Comparison of ENCODE assay signal across 15 cellular contexts in the genomic region with DNA sequence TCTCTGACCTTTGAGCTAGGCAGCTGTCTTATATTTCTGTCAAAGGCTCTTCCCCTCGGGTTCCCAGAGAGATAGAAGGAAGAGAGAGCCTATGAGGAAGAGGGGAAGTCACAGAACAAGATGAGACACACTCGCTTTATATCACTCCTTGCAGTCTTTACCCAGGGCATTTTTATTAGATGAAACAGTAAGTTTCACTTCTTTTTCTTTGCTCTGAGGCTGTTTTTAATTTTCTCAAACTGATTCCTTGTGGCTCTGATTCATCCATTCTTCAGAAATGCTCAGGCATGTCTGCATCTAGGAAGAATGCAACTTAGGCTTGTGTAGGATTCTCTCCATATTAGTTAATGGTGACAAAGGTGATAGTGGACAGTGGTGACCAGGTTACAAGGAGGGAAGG.
DNase-seq lines count a peak whose midpoint lies in the region; ATAC-seq and TF ChIP-seq lines count a peak whose summit lies in the region.
"Had no signal": no experiment of that assay in that cellular context is flagged by ENCODE, and none has a peak within 500 bp of the region (broad histone marks: within the 10 kb centered on the region; RNA-seq: fewer than 3 reads in every experiment).

No MANE protein-coding gene starts in this region.

- H3K9me3 ChIP-seq in skeletal muscle satellite cell (replicated peaks; ENCODE audit: low read length) (no peaks in the 10 kb centered on the region), MM.1S (replicated peaks; ENCODE audit: insufficient read depth, low read length) (no peaks in the 10 kb centered on the region)
- H3K9me3 ChIP-seq: upper lobe of right lung had no signal

- H3K36me3 ChIP-seq in GM23338 (ENCODE audit: insufficient read depth) (no peaks in the 10 kb centered on the region), skeletal muscle satellite cell (ENCODE audit: insufficient read depth, low read length) (no peaks in the 10 kb centered on the region), MM.1S (replicated peaks; ENCODE audit: insufficient read depth, low read length) (no peaks in the 10 kb centered on the region)
- H3K36me3 ChIP-seq: upper lobe of right lung had no signal

- H3K79me2 ChIP-seq in GM23338 (replicated peaks; ENCODE audit: insufficient read depth) = no peaks in the 10 kb centered on the region
- no peaks in the 10 kb centered on the region for H3K79me2 ChIP-seq in MM.1S (ENCODE audit: low read length)

- H3K4me3 ChIP-seq in GM23338 = no peak overlapping the region
- no peak overlapping the region for H3K4me3 ChIP-seq in epithelial cell of proximal tubule (ENCODE audit: low read depth, low read length)
- peak overlapping the region; percentile 43 for H3K4me3 ChIP-seq in skeletal muscle satellite cell (ENCODE audit: low read length)
- no peak overlapping the region for H3K4me3 ChIP-seq in MM.1S (ENCODE audit: low read length)
- H3K4me3 ChIP-seq: upper lobe of right lung had no signal

- TF ChIP-seq CTCF in GM23338 (conservative IDR thresholded peaks at IDR 0.05; ENCODE audit: low read depth in 2 of 2) = no peak
- no peak for TF ChIP-seq CTCF in epithelial cell of proximal tubule (conservative IDR thresholded peaks at IDR 0.05; ENCODE audit: low read depth, low read length)
- no peak for TF ChIP-seq CTCF in MM.1S (IDR thresholded peaks at IDR 0.05; ENCODE audit: low read length)

- H3K27ac ChIP-seq in GM23338 (ENCODE audit: low read depth) = no peak overlapping the region
- no peak overlapping the region for H3K27ac ChIP-seq in MM.1S (ENCODE audit: low read length)
- H3K27ac ChIP-seq: upper lobe of right lung had no signal

- no peaks in the 10 kb centered on the region for H3K27me3 ChIP-seq in GM23338 (ENCODE audit: insufficient read depth)
- H3K27me3 ChIP-seq in skeletal muscle satellite cell (ENCODE audit: control insufficient read depth, insufficient read depth, low read length) = no peaks in the 10 kb centered on the region
- H3K27me3 ChIP-seq in MM.1S (replicated peaks; ENCODE audit: insufficient read depth, low read length) = no peaks in the 10 kb centered on the region
- H3K27me3 ChIP-seq: upper lobe of right lung had no signal

- no peak for TF ChIP-seq POLR2A in erythroblast (IDR thresholded peaks at IDR 0.05; ENCODE audit: low read length)

- no peaks in the 10 kb centered on the region for H3K4me1 ChIP-seq in GM23338 (ENCODE audit: insufficient read depth)
- peaks cover 21% of the 10 kb centered on the region for H3K4me1 ChIP-seq in skeletal muscle satellite cell (ENCODE audit: control insufficient read depth, insufficient read depth, low read length)
- peaks cover 14% of the 10 kb centered on the region for H3K4me1 ChIP-seq in MM.1S (ENCODE audit: low read length)
- H3K4me1 ChIP-seq: upper lobe of right lung had no signal

- H3K27ac Mint-ChIP-seq in GM23338 = no peak overlapping the region
- H3K27ac Mint-ChIP-seq: progenitor cell of endocrine pancreas, WTC11 had no signal

- H3K9ac ChIP-seq in skeletal muscle satellite cell (ENCODE audit: low read depth, low read length) (peak overlapping the region; percentile 49), MM.1S (ENCODE audit: low read length) (no peak overlapping the region)

- H2AFZ ChIP-seq in GM23338 (0 out of 2 replicates have a peak overlapping the region, but pooled peaks have one; percentile 54), MM.1S (ENCODE audit: low read length) (no peak overlapping the region)

- no peak overlapping the region for H3K4me3 Mint-ChIP-seq in GM23338
- H3K4me3 Mint-ChIP-seq: WTC11 had no signal

- H4K20me1 ChIP-seq in GM23338 (replicated peaks; ENCODE audit: insufficient read depth) (no peaks in the 10 kb centered on the region), MM.1S (ENCODE audit: insufficient read depth, low read length) (no peaks in the 10 kb centered on the region)

- H3K27me3 Mint-ChIP-seq in GM23338 (ENCODE audit: insufficient read depth, low read depth, poor library complexity) = peaks cover 3% of the 10 kb centered on the region
- H3K27me3 Mint-ChIP-seq: progenitor cell of endocrine pancreas had no signal

- no peak overlapping the region for H3K4me2 ChIP-seq in GM23338
- peak overlapping the region; percentile 70 for H3K4me2 ChIP-seq in skeletal muscle satellite cell (ENCODE audit: low read length)
- H3K4me2 ChIP-seq in MM.1S (ENCODE audit: low read depth, low read length) = no peak overlapping the region

- no peaks in the 10 kb centered on the region for H3K9me2 ChIP-seq in GM23338 (ENCODE audit: insufficient read depth)
- no peaks in the 10 kb centered on the region for H3K9me2 ChIP-seq in MM.1S (replicated peaks; ENCODE audit: insufficient read depth, low read length)

- H3K4me1 Mint-ChIP-seq in GM23338 = no peaks in the 10 kb centered on the region
- H3K4me1 Mint-ChIP-seq: WTC11 had no signal

- H3K9me3 Mint-ChIP-seq in GM23338 = no peaks in the 10 kb centered on the region
- H3K9me3 Mint-ChIP-seq: WTC11 had no signal

- H3F3A ChIP-seq in GM23338 (replicated peaks; ENCODE audit: low read depth) = no peaks in the 10 kb centered on the region
- no peaks in the 10 kb centered on the region for H3F3A ChIP-seq in MM.1S (ENCODE audit: insufficient read depth, low read length)

- H3K36me3 Mint-ChIP-seq in GM23338 (ENCODE audit: low read depth) = no peaks in the 10 kb centered on the region
- H3K36me3 Mint-ChIP-seq: WTC11 had no signal

- DNase-seq in GM23338 (ENCODE audit: low spot score) (no peak), RPMI8226 (peak; percentile 20), epithelial cell of proximal tubule (ENCODE audit: low read depth) (peak; percentile 39), MM.1S (no peak), erythroblast (lab: John Stamatoyannopoulos, UW) (no peak), SHP77 treated with DMSO at 0.1 percent for 48 hours (lab: John Stamatoyannopoulos, UW) (no peak)
- DNase-seq: activated naive CD4-positive, alpha-beta T cell; DMS79; effector memory CD4-positive, alpha-beta T cell; Karpas-422; upper lobe of right lung had no signal

- no peak for ATAC-seq in GM23338
- no peak for ATAC-seq in GM18867 (IDR thresholded peaks at IDR 0.05; ENCODE audit: unreplicated experiment)

TF ChIP-seq in GM23338, 12 proteins besides CTCF, POLR2A, EP300 and RAD21 (continues in another document):
- TF ChIP-seq NANOG (IDR thresholded peaks at IDR 0.05; ENCODE audit: borderline replicate concordance) (no peak), ZNF114 (CRISPR knock-in tag; IDR thresholded peaks at IDR 0.05) (no peak), STAT1 (IDR thresholded peaks at IDR 0.05; ENCODE audit: unreplicated experiment) (no peak), POLR2AphosphoS5 (IDR thresholded peaks at IDR 0.05; ENCODE audit: low read depth) (no peak), CREB1 (CRISPR knock-in tag; IDR thresholded peaks at IDR 0.05; ENCODE audit: low read depth) (no peak), EZH2 (IDR thresholded peaks at IDR 0.05; ENCODE audit: low read depth, unreplicated experiment) (no peak)
- TF ChIP-seq, protein P1, sequence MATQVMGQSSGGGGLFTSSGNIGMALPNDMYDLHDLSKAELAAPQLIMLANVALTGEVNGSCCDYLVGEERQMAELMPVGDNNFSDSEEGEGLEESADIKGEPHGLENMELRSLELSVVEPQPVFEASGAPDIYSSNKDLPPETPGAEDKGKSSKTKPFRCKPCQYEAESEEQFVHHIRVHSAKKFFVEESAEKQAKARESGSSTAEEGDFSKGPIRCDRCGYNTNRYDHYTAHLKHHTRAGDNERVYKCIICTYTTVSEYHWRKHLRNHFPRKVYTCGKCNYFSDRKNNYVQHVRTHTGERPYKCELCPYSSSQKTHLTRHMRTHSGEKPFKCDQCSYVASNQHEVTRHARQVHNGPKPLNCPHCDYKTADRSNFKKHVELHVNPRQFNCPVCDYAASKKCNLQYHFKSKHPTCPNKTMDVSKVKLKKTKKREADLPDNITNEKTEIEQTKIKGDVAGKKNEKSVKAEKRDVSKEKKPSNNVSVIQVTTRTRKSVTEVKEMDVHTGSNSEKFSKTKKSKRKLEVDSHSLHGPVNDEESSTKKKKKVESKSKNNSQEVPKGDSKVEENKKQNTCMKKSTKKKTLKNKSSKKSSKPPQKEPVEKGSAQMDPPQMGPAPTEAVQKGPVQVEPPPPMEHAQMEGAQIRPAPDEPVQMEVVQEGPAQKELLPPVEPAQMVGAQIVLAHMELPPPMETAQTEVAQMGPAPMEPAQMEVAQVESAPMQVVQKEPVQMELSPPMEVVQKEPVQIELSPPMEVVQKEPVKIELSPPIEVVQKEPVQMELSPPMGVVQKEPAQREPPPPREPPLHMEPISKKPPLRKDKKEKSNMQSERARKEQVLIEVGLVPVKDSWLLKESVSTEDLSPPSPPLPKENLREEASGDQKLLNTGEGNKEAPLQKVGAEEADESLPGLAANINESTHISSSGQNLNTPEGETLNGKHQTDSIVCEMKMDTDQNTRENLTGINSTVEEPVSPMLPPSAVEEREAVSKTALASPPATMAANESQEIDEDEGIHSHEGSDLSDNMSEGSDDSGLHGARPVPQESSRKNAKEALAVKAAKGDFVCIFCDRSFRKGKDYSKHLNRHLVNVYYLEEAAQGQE (IDR thresholded peaks at IDR 0.05; ENCODE audit: unreplicated experiment) = no peak

Comparison
In these comparisons a context has a peak if more than half of its experiments do, and no peak if none do; other contexts are left out.
1. DNase-seq: peak in RPMI8226 (single experiment) and epithelial cell of proximal tubule (single experiment); none in GM23338 (single experiment), MM.1S (single experiment), erythroblast (0 of 2) and SHP77 treated with DMSO at 0.1 percent for 48 hours (single experiment).